ENCODE assay signal across 34 cellular contexts in genomic region chrX:1918780-1919179, GRCh38.
"Had no signal": no experiment of that assay in that cellular context is flagged by ENCODE, and none has a peak within 500 bp of the region (broad histone marks: within the 10 kb centered on the region; RNA-seq: fewer than 3 reads in every experiment).

No MANE protein-coding gene starts in this region.

- DNase-seq: activated CD4-positive, alpha-beta memory T cell treated with anti-CD3 and anti-CD28 coated beads, Interleukin-2, amount 10 ng/mL, durations not matched to agents 7 days and 5 days; activated CD4-positive, alpha-beta T cell treated with anti-CD3 and anti-CD28 coated beads for 1 hour; activated CD4-positive, alpha-beta T cell treated with anti-CD3 and anti-CD28 coated beads for 36 hours; activated CD4-positive, alpha-beta T cell treated with anti-CD3 and anti-CD28 coated beads for 48 hours; activated CD4-positive, alpha-beta T cell treated with anti-CD3 and anti-CD28 coated beads, Interleukin-2, amount 10 ng/mL, durations not matched to agents 7 days and 5 days; activated CD4-positive, alpha-beta T cell treated with anti-CD3 and anti-CD28 coated beads, Interleukin-2, amount 50 U/mL, for 48 hours; activated CD4-positive, CD25-positive, alpha-beta regulatory T cell; activated CD8-positive, alpha-beta memory T cell treated with anti-CD3 and anti-CD28 coated beads for 24 hours; activated CD8-positive, alpha-beta memory T cell treated with anti-CD3 and anti-CD28 coated beads, Interleukin-2, amount 10 ng/mL, durations not matched to agents 7 days and 5 days; activated CD8-positive, alpha-beta memory T cell treated with anti-CD3 and anti-CD28 coated beads, Interleukin-2, amount 50 U/mL, for 48 hours; activated CD8-positive, alpha-beta T cell treated with anti-CD3 and anti-CD28 coated beads, Interleukin-2, amount 10 ng/mL, durations not matched to agents 7 days and 5 days; activated effector memory CD4-positive, alpha-beta T cell treated with Interleukin-2 at 50 U/mL for 16 hours; activated gamma-delta T cell; activated naive CD4-positive, alpha-beta T cell treated with anti-CD3 and anti-CD28 coated beads, Interleukin-2, amount 10 ng/mL, durations not matched to agents 7 days and 5 days; activated naive CD4-positive, alpha-beta T cell treated with Interleukin-2 at 50 U/mL for 16 hours; activated naive CD8-positive, alpha-beta T cell treated with anti-CD3 and anti-CD28 coated beads for 36 hours; activated T-cell treated with anti-CD3 and anti-CD28 coated beads, Interleukin-2, amount 50 U/mL, for 24 hours; activated T-cell treated with anti-CD3 and anti-CD28 coated beads, Interleukin-2, amount 50 U/mL, for 48 hours; amniotic stem cell; aorta; body of pancreas; brain microvascular endothelial cell; central memory CD4-positive, alpha-beta T cell; T-helper 1 cell; T-helper 2 cell; T-helper 9 cell; WERI-Rb-1 had no signal

- H3K4me1 ChIP-seq: adrenal gland, body of pancreas, breast epithelium had no signal

- H3K9me3 ChIP-seq: adrenal gland, body of pancreas had no signal

- H3K27me3 ChIP-seq: adrenal gland, body of pancreas, brain microvascular endothelial cell, breast epithelium had no signal

- H3K36me3 ChIP-seq: adrenal gland, brain microvascular endothelial cell, breast epithelium, WERI-Rb-1 had no signal

- H3K27ac ChIP-seq: adrenal gland, body of pancreas, brain microvascular endothelial cell, breast epithelium, WERI-Rb-1 had no signal

- H3K4me3 ChIP-seq: adrenal gland, body of pancreas, breast epithelium had no signal

- FAIRE-seq: astrocyte, TTC549 had no signal

- ATAC-seq: activated CD4-positive, alpha-beta T cell treated with anti-CD3 and anti-CD28 coated beads for 36 hours; activated CD4-positive, CD25-positive, alpha-beta regulatory T cell treated with anti-CD3 and anti-CD28 coated beads, Interleukin-2, amount 50 U/mL, for 24 hours; activated CD8-positive, alpha-beta memory T cell treated with anti-CD3 and anti-CD28 coated beads, Interleukin-2, amount 10 ng/mL, durations not matched to agents 7 days and 5 days; activated CD8-positive, alpha-beta T cell treated with anti-CD3 and anti-CD28 coated beads, Interleukin-2, amount 10 ng/mL, durations not matched to agents 7 days and 5 days; activated naive CD4-positive, alpha-beta T cell treated with anti-CD3 and anti-CD28 coated beads, Interleukin-2, amount 50 U/mL, for 72 hours; body of pancreas; WTC11 had no signal
